In the genomic region with DNA sequence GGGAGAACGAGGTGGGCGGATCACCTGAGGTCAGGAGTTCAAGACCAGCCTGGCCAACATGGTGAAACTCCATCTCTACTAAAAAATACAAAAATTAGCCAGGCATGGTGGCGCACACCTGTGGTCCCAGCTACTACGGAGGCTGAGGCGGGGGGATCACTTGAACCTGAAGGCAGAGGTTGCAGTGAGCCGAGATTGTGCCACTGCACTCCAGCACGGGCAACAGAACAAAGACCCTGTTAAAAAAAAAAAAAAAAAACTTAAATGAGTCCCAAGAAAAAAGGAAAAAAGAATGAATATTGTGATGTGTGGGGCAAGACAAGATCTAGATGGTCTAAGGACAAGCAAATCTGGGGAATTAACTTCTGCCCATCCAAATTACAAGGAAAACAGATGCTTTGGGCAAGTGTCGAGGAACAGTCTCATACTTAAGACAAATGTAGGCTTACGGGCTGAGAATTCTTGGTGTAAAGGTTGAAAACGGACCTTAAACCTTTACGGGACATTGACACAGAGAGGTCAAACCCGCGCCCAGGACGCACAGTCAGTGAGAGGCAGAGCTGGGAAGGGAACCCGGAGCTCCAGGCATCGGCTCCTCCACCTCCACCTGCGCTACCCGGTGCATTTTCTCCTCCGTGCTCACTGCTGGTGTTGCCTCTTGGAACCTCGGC, we compare ENCODE assay signal across 8 cellular contexts. TPM values are rescaled to one million over a fixed set of nuclear protein-coding genes. Genes with fewer than 3 reads are reported as not detected.
DNase-seq lines count a peak whose midpoint lies in the region; ATAC-seq and TF ChIP-seq lines count a peak whose summit lies in the region.

No MANE protein-coding gene starts in this region.

- TF ChIP-seq CTCF in GM12864 (IDR thresholded peaks at IDR 0.05; ENCODE audit: low read depth, low read length, missing control alignments), result no peak

- no peaks in the 10 kb centered on the region for H3K27me3 Mint-ChIP-seq in activated T-helper 1 cell treated with anti-CD3 and anti-CD28 coated beads, Interleukin-12 subunit alpha, Interleukin-12 subunit beta, Interleukin-2, Interleukin-4 antibody, amounts not matched to agents 30 ng/mL and 10 ng/mL and 1 ng/mL, durations not matched to agents 14 hours and 24 hours and 36 hours (ENCODE audit: insufficient read depth)
- peaks cover 0 to 11% (median 3%) of the 10 kb centered on the region in 3 donors for H3K27me3 Mint-ChIP-seq in immature natural killer cell (ENCODE audit: low read depth in 3 of 3)

- H3K27ac Mint-ChIP-seq in activated T-helper 1 cell treated with anti-CD3 and anti-CD28 coated beads, Interleukin-12 subunit alpha, Interleukin-12 subunit beta, Interleukin-2, Interleukin-4 antibody, amounts not matched to agents 30 ng/mL and 10 ng/mL and 1 ng/mL, durations not matched to agents 14 hours and 24 hours and 36 hours, result peak overlapping the region; percentile 71
- peak overlapping the region; percentile 57 to 90 (median 82) for H3K27ac Mint-ChIP-seq in immature natural killer cell

- H3K4me3 ChIP-seq in GM12864 (ENCODE audit: low read depth, low read length), result peak overlapping the region; percentile 97
- peak overlapping the region; percentile 89 for H3K4me3 ChIP-seq in thymus (ENCODE audit: low read length)

- peaks cover 16% of the 10 kb centered on the region for H3K36me3 ChIP-seq in thymus (ENCODE audit: control insufficient read depth, insufficient read depth)

- H3K27ac ChIP-seq in thymus (ENCODE audit: low read depth), result no peak overlapping the region

- no peaks in the 10 kb centered on the region for H3K9me3 Mint-ChIP-seq in activated T-helper 1 cell treated with anti-CD3 and anti-CD28 coated beads, Interleukin-12 subunit alpha, Interleukin-12 subunit beta, Interleukin-2, Interleukin-4 antibody, amounts not matched to agents 30 ng/mL and 10 ng/mL and 1 ng/mL, durations not matched to agents 14 hours and 24 hours and 36 hours
- H3K9me3 Mint-ChIP-seq in immature natural killer cell, result no peaks in the 10 kb centered on the region

- no peaks in the 10 kb centered on the region for H3K36me3 Mint-ChIP-seq in activated T-helper 1 cell treated with anti-CD3 and anti-CD28 coated beads, Interleukin-12 subunit alpha, Interleukin-12 subunit beta, Interleukin-2, Interleukin-4 antibody, amounts not matched to agents 30 ng/mL and 10 ng/mL and 1 ng/mL, durations not matched to agents 14 hours and 24 hours and 36 hours (ENCODE audit: low read depth)
- H3K36me3 Mint-ChIP-seq in immature natural killer cell, result no peaks in the 10 kb centered on the region

- peak; percentile 19 for ATAC-seq in HG02938 (IDR thresholded peaks at IDR 0.05; ENCODE audit: unreplicated experiment)

- no peaks in the 10 kb centered on the region for H3K4me1 ChIP-seq in thymus (ENCODE audit: control insufficient read depth, insufficient read depth, low read length)

- peaks cover 17% of the 10 kb centered on the region for H3K4me1 Mint-ChIP-seq in activated T-helper 1 cell treated with anti-CD3 and anti-CD28 coated beads, Interleukin-12 subunit alpha, Interleukin-12 subunit beta, Interleukin-2, Interleukin-4 antibody, amounts not matched to agents 30 ng/mL and 10 ng/mL and 1 ng/mL, durations not matched to agents 14 hours and 24 hours and 36 hours (ENCODE audit: low read depth)
- H3K4me1 Mint-ChIP-seq in immature natural killer cell, result peaks cover 23 to 29% of the 10 kb centered on the region in 2 donors

- peak overlapping the region; percentile 88 for H3K4me3 Mint-ChIP-seq in activated T-helper 1 cell treated with anti-CD3 and anti-CD28 coated beads, Interleukin-12 subunit alpha, Interleukin-12 subunit beta, Interleukin-2, Interleukin-4 antibody, amounts not matched to agents 30 ng/mL and 10 ng/mL and 1 ng/mL, durations not matched to agents 14 hours and 24 hours and 36 hours
- peak overlapping the region; percentile 81 to 87 (median 84) for H3K4me3 Mint-ChIP-seq in immature natural killer cell

- peaks cover 7% of the 10 kb centered on the region for H3K27me3 ChIP-seq in thymus (ENCODE audit: control insufficient read depth, insufficient read depth)

- intact Hi-C loops in activated T-helper 1 cell treated with anti-CD3 and anti-CD28 coated beads, Interleukin-12 subunit alpha, Interleukin-12 subunit beta, Interleukin-2, Interleukin-4 antibody, amounts not matched to agents 30 ng/mL and 10 ng/mL and 1 ng/mL, durations not matched to agents 14 hours and 24 hours and 36 hours (cut with micrococcal nuclease), result loop anchor here (1.0 to 2.0 kb wide), 7 partner anchors 15 to 161 kb away; a partner anchor contains a TSS

- no peaks in the 10 kb centered on the region for H3K9me3 ChIP-seq in thymus (ENCODE audit: control insufficient read depth)

- DNase-seq in GM12864 (ENCODE audit: low read depth) (no peak), immature natural killer cell (no peak), NCI-H748 treated with DMSO at 0.1 percent for 48 hours (lab: John Stamatoyannopoulos, UW) (no peak), MV-4-11 (lab: John Stamatoyannopoulos, UW) (no peak), NCI-H146 treated with DMSO at 0.1 percent for 48 hours (lab: John Stamatoyannopoulos, UW; ENCODE audit: unreplicated experiment) (no peak)
- no peak for DNase-seq in activated T-helper 1 cell treated with anti-CD3 and anti-CD28 coated beads, Interleukin-12 subunit alpha, Interleukin-12 subunit beta, Interleukin-2, Interleukin-4 antibody, amounts not matched to agents 30 ng/mL and 10 ng/mL and 1 ng/mL, durations not matched to agents 14 hours and 24 hours and 36 hours (ENCODE audit: low spot score)

- WGBS in thymus, result 41% methylated on average over 20 of the region's 20 CpGs

RNA-seq across cellular contexts. Expression of a gene that starts 0.7 kb away (rescaled TPM):
- 12.8 and 15.5 TPM in 2 replicates for total RNA-seq in activated T-helper 1 cell treated with anti-CD3 and anti-CD28 coated beads, Interleukin-12 subunit alpha, Interleukin-12 subunit beta, Interleukin-2, Interleukin-4 antibody, amounts not matched to agents 30 ng/mL and 10 ng/mL and 1 ng/mL, durations not matched to agents 14 hours and 24 hours and 36 hours
- polyA plus RNA-seq in immature natural killer cell (10 to 100 TPM in 2 of 3 donors, 1 to 10 TPM in 1; 5.8 to 13.8 (median 11.4) TPM), thymus (5.6 TPM)

RNA-seq across cellular contexts. Expression of a gene that starts 9.9 kb away (rescaled TPM):
- 6.6 and 6.7 TPM in 2 replicates for total RNA-seq in activated T-helper 1 cell treated with anti-CD3 and anti-CD28 coated beads, Interleukin-12 subunit alpha, Interleukin-12 subunit beta, Interleukin-2, Interleukin-4 antibody, amounts not matched to agents 30 ng/mL and 10 ng/mL and 1 ng/mL, durations not matched to agents 14 hours and 24 hours and 36 hours
- polyA plus RNA-seq in immature natural killer cell (1 to 10 TPM; 2.3 to 3.6 (median 2.5) TPM), thymus (13.5 TPM)

RNA-seq across cellular contexts. Expression of a gene that starts 14.8 kb away (rescaled TPM):
- total RNA-seq in activated T-helper 1 cell treated with anti-CD3 and anti-CD28 coated beads, Interleukin-12 subunit alpha, Interleukin-12 subunit beta, Interleukin-2, Interleukin-4 antibody, amounts not matched to agents 30 ng/mL and 10 ng/mL and 1 ng/mL, durations not matched to agents 14 hours and 24 hours and 36 hours, result 14.3 and 15.1 TPM in 2 replicates
- 1 to 10 TPM in 2 of 3 donors, not detected in 1; 1.1 to 2.0 TPM for polyA plus RNA-seq in immature natural killer cell
- 3.1 TPM for polyA plus RNA-seq in thymus

RNA-seq across cellular contexts. Expression of a gene that starts 26.3 kb away (rescaled TPM):
- 3.4 and 3.5 TPM in 2 replicates for total RNA-seq in activated T-helper 1 cell treated with anti-CD3 and anti-CD28 coated beads, Interleukin-12 subunit alpha, Interleukin-12 subunit beta, Interleukin-2, Interleukin-4 antibody, amounts not matched to agents 30 ng/mL and 10 ng/mL and 1 ng/mL, durations not matched to agents 14 hours and 24 hours and 36 hours
- polyA plus RNA-seq in immature natural killer cell (1 to 10 TPM in 1 of 3 donors, under 1 TPM in 1, not detected in 1; 0.60 to 1.2 TPM), thymus (1.6 TPM)

RNA-seq across cellular contexts. Expression of a gene that starts 45.6 kb away (rescaled TPM):
- 23.3 and 24.7 TPM in 2 replicates for total RNA-seq in activated T-helper 1 cell treated with anti-CD3 and anti-CD28 coated beads, Interleukin-12 subunit alpha, Interleukin-12 subunit beta, Interleukin-2, Interleukin-4 antibody, amounts not matched to agents 30 ng/mL and 10 ng/mL and 1 ng/mL, durations not matched to agents 14 hours and 24 hours and 36 hours
- polyA plus RNA-seq in immature natural killer cell (10 to 100 TPM in 2 of 3 donors, 1 to 10 TPM in 1; 7.6 to 23.7 (median 14.8) TPM), thymus (20.9 TPM)
